ENCODE assay signal across 35 cellular contexts in the genomic region with DNA sequence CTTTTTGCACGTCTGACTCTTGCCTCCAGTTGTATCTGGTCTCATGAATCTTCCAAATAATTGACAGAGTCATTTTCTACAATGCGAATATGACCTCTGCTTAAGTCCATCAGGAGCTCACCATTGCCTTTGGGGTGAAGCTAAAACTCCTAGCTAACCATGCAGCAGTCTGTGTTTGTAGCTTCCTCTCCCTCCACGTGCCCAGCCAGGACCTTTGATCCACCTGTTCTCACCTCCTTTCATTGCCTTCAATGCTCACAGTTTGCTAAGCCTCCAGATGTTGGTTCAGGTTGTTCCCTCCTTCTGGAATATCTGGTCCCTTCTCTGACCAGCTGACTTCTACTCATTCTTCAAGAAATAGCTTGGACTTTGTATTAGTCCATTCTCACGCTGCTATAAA.
"Had no signal": no experiment of that assay in that cellular context is flagged by ENCODE, and none has a peak within 500 bp of the region (broad histone marks: within the 10 kb centered on the region; RNA-seq: fewer than 3 reads in every experiment).

No MANE protein-coding gene starts in this region.

- H3K36me3 ChIP-seq: adrenal gland, esophagus muscularis mucosa, gastroesophageal sphincter, heart right ventricle, WERI-Rb-1 had no signal

- H3K27ac ChIP-seq: adrenal gland, esophagus muscularis mucosa, foreskin keratinocyte, gastroesophageal sphincter, heart right ventricle, WERI-Rb-1 had no signal

- H3K4me3 ChIP-seq: adrenal gland, body of pancreas, esophagus muscularis mucosa, gastroesophageal sphincter, heart right ventricle had no signal

- H3K27ac Mint-ChIP-seq: activated B cell treated with CpG ODN at 0.5 μM for 24 hours; activated CD8-positive, alpha-beta T cell treated with anti-CD3 and anti-CD28 coated beads for 36 hours; activated naive CD4-positive, alpha-beta T cell treated with anti-CD3 and anti-CD28 coated beads, Interleukin-2, amount 10 ng/mL, durations not matched to agents 7 days and 5 days; activated naive CD4-positive, alpha-beta T cell treated with anti-CD3 and anti-CD28 coated beads, Interleukin-2, amount 50 U/mL, for 72 hours; activated T-cell treated with anti-CD3 and anti-CD28 coated beads, Interleukin-2, amount 50 U/mL, for 24 hours; activated T-cell treated with anti-CD3 and anti-CD28 coated beads, Interleukin-2, amount 50 U/mL, for 72 hours; effector memory CD8-positive, alpha-beta T cell; T-helper 17 cell; T-helper 2 cell treated with Interferon-gamma antibody and Interleukin-4, amounts not matched to agents 5 μg/mL and 100 μg/mL, for 36 hours had no signal

- FAIRE-seq: colon had no signal

- H3K36me3 Mint-ChIP-seq: activated naive CD4-positive, alpha-beta T cell treated with anti-CD3 and anti-CD28 coated beads, Interleukin-2, amount 10 ng/mL, durations not matched to agents 7 days and 5 days; activated naive CD4-positive, alpha-beta T cell treated with anti-CD3 and anti-CD28 coated beads, Interleukin-2, amount 50 U/mL, for 72 hours had no signal

- H3K27me3 Mint-ChIP-seq: effector memory CD8-positive, alpha-beta T cell had no signal

- H3K4me1 Mint-ChIP-seq: activated B cell treated with CpG ODN at 0.5 μM for 24 hours; activated naive CD4-positive, alpha-beta T cell treated with anti-CD3 and anti-CD28 coated beads, Interleukin-2, amount 10 ng/mL, durations not matched to agents 7 days and 5 days had no signal

- DNase-seq: activated B cell treated with CpG ODN at 0.5 μM for 24 hours; activated CD4-positive, alpha-beta T cell treated with anti-CD3 and anti-CD28 coated beads for 48 hours; activated CD4-positive, alpha-beta T cell treated with anti-CD3 and anti-CD28 coated beads, Interleukin-2, amount 50 U/mL, for 1 hour; activated CD4-positive, alpha-beta T cell treated with anti-CD3 and anti-CD28 coated beads, Interleukin-2, amount 50 U/mL, for 48 hours; activated CD8-positive, alpha-beta memory T cell treated with anti-CD3 and anti-CD28 coated beads for 24 hours; activated CD8-positive, alpha-beta memory T cell treated with anti-CD3 and anti-CD28 coated beads, Interleukin-2, amount 50 U/mL, for 4 hours; activated CD8-positive, alpha-beta T cell treated with anti-CD3 and anti-CD28 coated beads for 36 hours; activated gamma-delta T cell; activated naive CD4-positive, alpha-beta T cell; activated naive CD4-positive, alpha-beta T cell treated with anti-CD3 and anti-CD28 coated beads, Interleukin-2, amount 10 ng/mL, durations not matched to agents 7 days and 5 days; activated T-cell treated with anti-CD3 and anti-CD28 coated beads for 4 hours; activated T-cell treated with anti-CD3 and anti-CD28 coated beads, Interleukin-2, amount 50 U/mL, for 24 hours; activated T-cell treated with anti-CD3 and anti-CD28 coated beads, Interleukin-2, amount 50 U/mL, for 72 hours; adrenal gland; amygdala; aorta; body of pancreas; caudate nucleus; cortex of kidney; dermis blood vessel endothelial cell; effector CD4-positive, alpha-beta T cell; effector memory CD8-positive, alpha-beta T cell; erythroblast; foreskin keratinocyte; heart right ventricle; T-helper 1 cell; T-helper 17 cell; T1000; WERI-Rb-1 had no signal

- ATAC-seq: activated CD4-positive, CD25-positive, alpha-beta regulatory T cell treated with anti-CD3 and anti-CD28 coated beads, Interleukin-2, amount 50 U/mL, for 24 hours; activated CD8-positive, alpha-beta T cell treated with anti-CD3 and anti-CD28 coated beads for 36 hours; activated naive CD4-positive, alpha-beta T cell treated with anti-CD3 and anti-CD28 coated beads, Interleukin-2, amount 50 U/mL, for 72 hours; activated T-cell treated with anti-CD3 and anti-CD28 coated beads, Interleukin-2, amount 50 U/mL, for 72 hours; body of pancreas; effector memory CD8-positive, alpha-beta T cell; foreskin keratinocyte; gastroesophageal sphincter; heart right ventricle; T-helper 17 cell had no signal

- H3K4me3 Mint-ChIP-seq: activated B cell treated with CpG ODN at 0.5 μM for 24 hours; activated CD8-positive, alpha-beta T cell treated with anti-CD3 and anti-CD28 coated beads for 36 hours; activated naive CD4-positive, alpha-beta T cell treated with anti-CD3 and anti-CD28 coated beads, Interleukin-2, amount 10 ng/mL, durations not matched to agents 7 days and 5 days; activated T-cell treated with anti-CD3 and anti-CD28 coated beads, Interleukin-2, amount 50 U/mL, for 24 hours; activated T-cell treated with anti-CD3 and anti-CD28 coated beads, Interleukin-2, amount 50 U/mL, for 72 hours; effector memory CD8-positive, alpha-beta T cell; T-helper 17 cell; T-helper 2 cell treated with Interferon-gamma antibody and Interleukin-4, amounts not matched to agents 5 μg/mL and 100 μg/mL, for 36 hours had no signal

- H3K27me3 ChIP-seq: adrenal gland, body of pancreas, esophagus muscularis mucosa, foreskin keratinocyte, gastroesophageal sphincter, heart right ventricle had no signal

- H3K9me3 ChIP-seq: adrenal gland, body of pancreas, esophagus muscularis mucosa, gastroesophageal sphincter, heart right ventricle had no signal

- H3K9me3 Mint-ChIP-seq: activated B cell treated with CpG ODN at 0.5 μM for 24 hours; activated CD8-positive, alpha-beta T cell treated with anti-CD3 and anti-CD28 coated beads for 36 hours; activated naive CD4-positive, alpha-beta T cell treated with anti-CD3 and anti-CD28 coated beads, Interleukin-2, amount 10 ng/mL, durations not matched to agents 7 days and 5 days; activated naive CD4-positive, alpha-beta T cell treated with anti-CD3 and anti-CD28 coated beads, Interleukin-2, amount 50 U/mL, for 72 hours; activated T-cell treated with anti-CD3 and anti-CD28 coated beads, Interleukin-2, amount 50 U/mL, for 24 hours; activated T-cell treated with anti-CD3 and anti-CD28 coated beads, Interleukin-2, amount 50 U/mL, for 72 hours; effector memory CD8-positive, alpha-beta T cell; T-helper 2 cell treated with Interferon-gamma antibody and Interleukin-4, amounts not matched to agents 5 μg/mL and 100 μg/mL, for 36 hours had no signal

- H3K4me1 ChIP-seq: adrenal gland, foreskin keratinocyte, gastroesophageal sphincter, heart right ventricle had no signal
